Comparison of ENCODE assay signal across 10 cellular contexts in the genomic region with DNA sequence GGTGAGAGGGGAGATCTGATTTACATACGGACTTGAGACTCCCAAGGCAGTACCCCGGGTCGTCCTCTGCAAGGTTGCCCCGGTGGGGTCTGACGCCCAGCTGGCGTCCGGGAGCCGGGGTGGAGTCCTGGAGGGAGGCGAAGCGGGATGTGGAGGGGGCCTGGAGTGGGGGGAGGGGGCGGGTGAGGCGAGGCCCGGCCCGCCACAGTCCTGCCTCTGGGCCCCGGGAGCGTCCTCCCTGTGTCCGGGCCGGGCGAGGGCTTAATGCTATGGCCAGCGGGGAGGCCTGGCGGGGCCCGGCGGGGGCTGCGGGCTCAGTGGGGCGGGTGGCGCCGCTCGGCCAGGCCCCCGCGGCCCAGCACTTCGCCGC. TPM values are rescaled to one million over a fixed set of nuclear protein-coding genes. Genes with fewer than 3 reads are reported as not detected.
DNase-seq lines count a peak whose midpoint lies in the region; ATAC-seq and TF ChIP-seq lines count a peak whose summit lies in the region.
"Had no signal": no experiment of that assay in that cellular context is flagged by ENCODE, and none has a peak within 500 bp of the region (broad histone marks: within the 10 kb centered on the region; RNA-seq: fewer than 3 reads in every experiment).

No MANE protein-coding gene starts in this region.

- H3K4me3 ChIP-seq in MG63 (peak overlapping the region; percentile 22; the same call in 1 of the 2 replicates), liver (ENCODE audit: low read depth in 1 of 3, low read length in 3 of 3) (peak overlapping the region in 2 of 3 donors; percentile 29 to 65)

- H3K4me1 ChIP-seq in liver (ENCODE audit: control insufficient read depth in 4 of 4, insufficient read depth in 4 of 4, low read length in 3 of 4): peaks cover 0 to 6% (median 0%) of the 10 kb centered on the region in 4 donors

- H3K27me3 ChIP-seq in MG63: no peaks in the 10 kb centered on the region
- H3K27me3 ChIP-seq in liver (ENCODE audit: control insufficient read depth in 4 of 4, insufficient read depth in 4 of 4, low read length in 3 of 4): no peaks in the 10 kb centered on the region

- no peaks in the 10 kb centered on the region for H3K9me3 ChIP-seq in MG63
- no peaks in the 10 kb centered on the region for H3K9me3 ChIP-seq in liver (ENCODE audit: control insufficient read depth in 4 of 4, low read length in 3 of 4)

- no peak for TF ChIP-seq RAD21 in liver (IDR thresholded peaks at IDR 0.05)

- WGBS in liver: 20% methylated on average over 32 of the region's 32 CpGs

- H3K27ac ChIP-seq in liver (ENCODE audit: low read depth in 1 of 2, low read length in 2 of 2) (no peak overlapping the region), substantia nigra (ENCODE audit: low read depth, low read length, poor library complexity, severe bottlenecking) (peak overlapping the region; percentile 36)

- H3K9ac ChIP-seq in liver (ENCODE audit: low read depth in 1 of 2, low read length in 2 of 2): no peak overlapping the region

- H3K36me3 ChIP-seq in MG63: no peaks in the 10 kb centered on the region
- no peaks in the 10 kb centered on the region for H3K36me3 ChIP-seq in liver (ENCODE audit: control insufficient read depth in 4 of 4, insufficient read depth in 3 of 4, low read depth in 1 of 4, low read length in 3 of 4)

- DNase-seq in MG63: no peak
- DNase-seq in ecto neural progenitor cell (ENCODE audit: low spot score): peak; percentile 66
- DNase-seq in substantia nigra (lab: John Stamatoyannopoulos, UW): no peak
- DNase-seq in NCI-H345 (lab: John Stamatoyannopoulos, UW): no peak
- DNase-seq in NCI-H345 treated with DMSO at 0.1 percent for 48 hours (lab: John Stamatoyannopoulos, UW; ENCODE audit: unreplicated experiment): no peak

- TF ChIP-seq CTCF in liver (IDR thresholded peaks at IDR 0.05; ENCODE audit: low read depth, low read length, missing input control): no peak

- ATAC-seq in HG02759 (IDR thresholded peaks at IDR 0.05; ENCODE audit: unreplicated experiment) (no peak), GM21529 (IDR thresholded peaks at IDR 0.05; ENCODE audit: unreplicated experiment) (no peak)

TF ChIP-seq in liver, 16 proteins besides CTCF, POLR2A, EP300 and RAD21:
- no peak for TF ChIP-seq TAF1 (conservative IDR thresholded peaks at IDR 0.05)
- TF ChIP-seq, protein P1, sequence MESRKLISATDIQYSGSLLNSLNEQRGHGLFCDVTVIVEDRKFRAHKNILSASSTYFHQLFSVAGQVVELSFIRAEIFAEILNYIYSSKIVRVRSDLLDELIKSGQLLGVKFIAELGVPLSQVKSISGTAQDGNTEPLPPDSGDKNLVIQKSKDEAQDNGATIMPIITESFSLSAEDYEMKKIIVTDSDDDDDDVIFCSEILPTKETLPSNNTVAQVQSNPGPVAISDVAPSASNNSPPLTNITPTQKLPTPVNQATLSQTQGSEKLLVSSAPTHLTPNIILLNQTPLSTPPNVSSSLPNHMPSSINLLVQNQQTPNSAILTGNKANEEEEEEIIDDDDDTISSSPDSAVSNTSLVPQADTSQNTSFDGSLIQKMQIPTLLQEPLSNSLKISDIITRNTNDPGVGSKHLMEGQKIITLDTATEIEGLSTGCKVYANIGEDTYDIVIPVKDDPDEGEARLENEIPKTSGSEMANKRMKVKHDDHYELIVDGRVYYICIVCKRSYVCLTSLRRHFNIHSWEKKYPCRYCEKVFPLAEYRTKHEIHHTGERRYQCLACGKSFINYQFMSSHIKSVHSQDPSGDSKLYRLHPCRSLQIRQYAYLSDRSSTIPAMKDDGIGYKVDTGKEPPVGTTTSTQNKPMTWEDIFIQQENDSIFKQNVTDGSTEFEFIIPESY (IDR thresholded peaks at IDR 0.05): no peak

RNA-seq across cellular contexts. Expression of a gene that starts 2.4 kb away (rescaled TPM):
- not detected in 2 replicates for total RNA-seq in MG63 (2014; rRNA removed; shearing (Covaris generic); ENCODE audit: low replicate concordance)
- total RNA-seq in liver: under 1 TPM in 1 of 2 donors, not detected in 1; 0.25 TPM
- under 1 TPM in 1 of 2 donors, not detected in 1; 0.01 TPM for polyA plus RNA-seq in liver
- total RNA-seq: H4 had no signal
- polyA plus RNA-seq: naive thymus-derived CD4-positive, alpha-beta T cell had no signal

RNA-seq across cellular contexts. Expression of a gene that starts 23.4 kb away (rescaled TPM):
- not detected in 2 replicates for total RNA-seq in MG63 (2014; rRNA removed; shearing (Covaris generic); ENCODE audit: low replicate concordance)
- total RNA-seq in liver: 10 to 100 TPM; 12.5 to 14.2 TPM
- polyA plus RNA-seq in liver: 10 to 100 TPM in 1 of 2 donors, 1 to 10 TPM in 1; 2.3 to 14.4 TPM
- total RNA-seq: H4 had no signal

RNA-seq across cellular contexts. Expression of a gene that starts 53.5 kb away (rescaled TPM):
- 34.0 and 51.1 TPM in 2 replicates for total RNA-seq in MG63 (2014; rRNA removed; shearing (Covaris generic); ENCODE audit: low replicate concordance)
- 10 to 100 TPM in 1 of 2 donors, 1 to 10 TPM in 1; 8.2 to 13.0 TPM for total RNA-seq in liver
- 10 to 100 TPM in 1 of 2 donors, 1 to 10 TPM in 1; 8.4 to 17.5 TPM for polyA plus RNA-seq in liver

Comparison
In these comparisons a context has a peak if more than half of its experiments do, and no peak if none do; other contexts are left out.
1. RNA of a gene that starts 23.4 kb away (total RNA-seq): 12.5 to 14.2 TPM in liver; not detected in MG63; every median in the first group is over 10 times any median in the second.